ENCODE assay signal across 33 cellular contexts in genomic region chrX:53883196-53883595, GRCh38.
DNase-seq lines count a peak whose midpoint lies in the region; ATAC-seq, FAIRE-seq and TF ChIP-seq lines count a peak whose summit lies in the region.
"Had no signal": no experiment of that assay in that cellular context is flagged by ENCODE, and none has a peak within 500 bp of the region (broad histone marks: within the 10 kb centered on the region; RNA-seq: fewer than 3 reads in every experiment).

No MANE protein-coding gene starts in this region.

- in situ Hi-C loops in HepG2 (cut with HindIII; ENCODE audit: extremely low pct_ligation_motif_present, low pct_unique_long_range_greater_than_20kb): no loop called here

- H3K4me2 ChIP-seq in HepG2 (ENCODE audit: low read depth, low read length): peak overlapping the region; percentile 60
- H3K4me2 ChIP-seq in hepatocyte: peak overlapping the region; percentile 46
- H3K4me2 ChIP-seq: BLaER1; BLaER1 treated with 17β-estradiol and CSF1 and Interleukin-3, amounts not matched to agents 10 nM and 100 nM had no signal

- H3K9me3 Mint-ChIP-seq in Caco-2 (ENCODE audit: unreplicated experiment): no peaks in the 10 kb centered on the region
- H3K9me3 Mint-ChIP-seq in stimulated activated effector memory CD8-positive, alpha-beta T cell treated with anti-CD3 and anti-CD28 coated beads, Interleukin-12 subunit alpha, Interleukin-12 subunit beta, amount 100 ng/mL, for 72 hours: no peaks in the 10 kb centered on the region
- H3K9me3 Mint-ChIP-seq: CD4-positive, alpha-beta T cell; CD8-positive, alpha-beta memory T cell; CD8-positive, alpha-beta T cell had no signal

- H3K79me2 ChIP-seq in HepG2 (ENCODE audit: insufficient read depth, low read length) (no peaks in the 10 kb centered on the region), hepatocyte (no peaks in the 10 kb centered on the region)

- H3K4me3 Mint-ChIP-seq in Caco-2 (ENCODE audit: unreplicated experiment): no peak overlapping the region
- H3K4me3 Mint-ChIP-seq in stimulated activated effector memory CD8-positive, alpha-beta T cell treated with anti-CD3 and anti-CD28 coated beads, Interleukin-12 subunit alpha, Interleukin-12 subunit beta, amount 100 ng/mL, for 72 hours: no peak overlapping the region
- H3K4me3 Mint-ChIP-seq: B cell; CD14-positive monocyte; CD4-positive, alpha-beta memory T cell; CD4-positive, alpha-beta T cell; CD4-positive, CD25-positive, alpha-beta regulatory T cell; CD8-positive, alpha-beta memory T cell; CD8-positive, alpha-beta T cell had no signal

- DNase-seq in HepG2 (ENCODE audit: low spot score) (peak; percentile 77), right lobe of liver (no peak), Caco-2 (no peak), hepatocyte (ENCODE audit: low spot score) (no peak), LoVo (ENCODE audit: low spot score) (no peak)
- no peak for DNase-seq in stimulated activated effector memory CD8-positive, alpha-beta T cell treated with anti-CD3 and anti-CD28 coated beads, Interleukin-12 subunit alpha, Interleukin-12 subunit beta, amount 100 ng/mL, for 72 hours (ENCODE audit: low spot score in 2 of 2)
- DNase-seq: 8988T; ACHN; AML-193; BE2C; C1 segment of cervical spinal cord; Calu3; CD4-positive, alpha-beta memory T cell; CD4-positive, alpha-beta T cell; CD4-positive, CD25-positive, alpha-beta regulatory T cell; CD8-positive, alpha-beta memory T cell; CD8-positive, alpha-beta T cell; COR-L47; DMS 273 treated with DMSO at 0.1 percent for 48 hours; DMS153; DMS53; DMS79; DND-41; EL had no signal

- 0 out of 4 replicates have a peak, but pooled peaks of 1 of the 2 experiments have one; percentile 23 for TF ChIP-seq EP300 in HepG2 (IDR thresholded peaks at IDR 0.05; ENCODE audit: low read depth in 2 of 2, low read length in 2 of 2)
- TF ChIP-seq EP300 in HepG2 (CRISPR knock-in tag; IDR thresholded peaks at IDR 0.05; ENCODE audit: borderline replicate concordance): no peak

- peaks cover 24% of the 10 kb centered on the region for H3K4me1 Mint-ChIP-seq in Caco-2 (ENCODE audit: low read depth, unreplicated experiment)
- no peaks in the 10 kb centered on the region for H3K4me1 Mint-ChIP-seq in stimulated activated effector memory CD8-positive, alpha-beta T cell treated with anti-CD3 and anti-CD28 coated beads, Interleukin-12 subunit alpha, Interleukin-12 subunit beta, amount 100 ng/mL, for 72 hours
- H3K4me1 Mint-ChIP-seq: B cell; CD14-positive monocyte; CD4-positive, alpha-beta memory T cell; CD4-positive, CD25-positive, alpha-beta regulatory T cell; CD8-positive, alpha-beta memory T cell had no signal

- CTCF ChIA-PET in HepG2 (lab: Yijun Ruan, JAX; ENCODE audit: low intra/inter-chr PET ratio, low total read pairs) (no interaction called here), Caco-2 (lab: Charles Lee) (no interaction called here)

- H3K36me3 ChIP-seq in HepG2 (replicated peaks in 1 of 2; ENCODE audit: control insufficient read depth in 1 of 2, insufficient read depth in 2 of 2, low read length in 2 of 2) (no peaks in the 10 kb centered on the region), right lobe of liver (no peaks in the 10 kb centered on the region), Caco-2 (ENCODE audit: control insufficient read depth, insufficient read depth, low read length) (no peaks in the 10 kb centered on the region), hepatocyte (replicated peaks; ENCODE audit: insufficient read depth, low read depth) (no peaks in the 10 kb centered on the region)
- H3K36me3 ChIP-seq: BE2C; BLaER1; BLaER1 treated with 17β-estradiol and CSF1 and Interleukin-3, amounts not matched to agents 10 nM and 100 nM had no signal

- WGBS in HepG2 (ENCODE audit: low lambda C conversion rate): 0% methylated on average over 3 of the region's 3 CpGs
- WGBS in right lobe of liver (ENCODE audit: insufficient coverage, low coverage, low lambda C conversion rate, missing lambda C conversion rate): 46% methylated on average over 3 of the region's 3 CpGs
- 57% methylated on average over 3 of the region's 3 CpGs for WGBS in hepatocyte (ENCODE audit: low lambda C conversion rate, missing lambda C conversion rate)

- no peaks in the 10 kb centered on the region for H3K27me3 Mint-ChIP-seq in Caco-2 (ENCODE audit: insufficient read depth, unreplicated experiment)

- H3K27me3 ChIP-seq in HepG2 (ENCODE audit: control insufficient read depth in 1 of 2, insufficient read depth in 2 of 2, low read length in 2 of 2) (no peaks in the 10 kb centered on the region), right lobe of liver (peaks cover 0 to 5% of the 10 kb centered on the region in 2 donors), Caco-2 (replicated peaks; ENCODE audit: control insufficient read depth, insufficient read depth, low read length) (no peaks in the 10 kb centered on the region), hepatocyte (no peaks in the 10 kb centered on the region)
- H3K27me3 ChIP-seq: BE2C had no signal

- TF ChIP-seq CTCF in HepG2 (CRISPR knock-in tag; IDR thresholded peaks at IDR 0.05): no peak
- no peak for TF ChIP-seq CTCF in right lobe of liver (IDR thresholded peaks at IDR 0.05)
- TF ChIP-seq CTCF in Caco-2 (IDR thresholded peaks at IDR 0.05; ENCODE audit: insufficient read depth in 1 of 2, low read depth in 1 of 2, low read length in 1 of 2, severe bottlenecking in 1 of 2, unreplicated experiment in 1 of 2): no peak
- no peak for TF ChIP-seq CTCF in hepatocyte (IDR thresholded peaks at IDR 0.05; ENCODE audit: poor library complexity)

- H3K27ac ChIP-seq in HepG2 (ENCODE audit: extremely low read length, insufficient read depth, low read length) (peak overlapping the region; percentile 61), right lobe of liver (no peak overlapping the region), hepatocyte (peak overlapping the region; percentile 69)
- H3K27ac ChIP-seq: 22Rv1; BLaER1; BLaER1 treated with 17β-estradiol and CSF1 and Interleukin-3, amounts not matched to agents 10 nM and 100 nM; C4-2B had no signal

- no peaks in the 10 kb centered on the region for H3K36me3 Mint-ChIP-seq in Caco-2 (ENCODE audit: insufficient read depth, unreplicated experiment)
- no peaks in the 10 kb centered on the region for H3K36me3 Mint-ChIP-seq in stimulated activated effector memory CD8-positive, alpha-beta T cell treated with anti-CD3 and anti-CD28 coated beads, Interleukin-12 subunit alpha, Interleukin-12 subunit beta, amount 100 ng/mL, for 72 hours
- H3K36me3 Mint-ChIP-seq: CD14-positive monocyte; CD4-positive, alpha-beta memory T cell; CD4-positive, CD25-positive, alpha-beta regulatory T cell; CD8-positive, alpha-beta memory T cell; CD8-positive, alpha-beta T cell had no signal

- TF ChIP-seq RAD21 in HepG2 (CRISPR knock-in tag; IDR thresholded peaks at IDR 0.05): no peak

- peak overlapping the region in 1 of 3 experiments; percentile 28; a peak in 1 of 6 replicates for H3K4me3 ChIP-seq in HepG2 (replicated peaks in 1 of 3; ENCODE audit: insufficient read depth in 1 of 3, low read depth in 2 of 3, low read length in 3 of 3)
- H3K4me3 ChIP-seq in right lobe of liver: no peak overlapping the region
- no peak overlapping the region for H3K4me3 ChIP-seq in Caco-2 (ENCODE audit: low read depth, low read length)
- no peak overlapping the region for H3K4me3 ChIP-seq in hepatocyte
- H3K4me3 ChIP-seq: A549; BLaER1; BLaER1 treated with 17β-estradiol and CSF1 and Interleukin-3, amounts not matched to agents 10 nM and 100 nM had no signal

- H3K9ac ChIP-seq in HepG2 (ENCODE audit: insufficient read depth, low read depth, low read length): no peak overlapping the region
- H3K9ac ChIP-seq: BLaER1; BLaER1 treated with 17β-estradiol and CSF1 and Interleukin-3, amounts not matched to agents 10 nM and 100 nM had no signal

- ATAC-seq in HepG2 (peak; percentile 93), right lobe of liver (no peak)
- ATAC-seq in stimulated activated effector memory CD8-positive, alpha-beta T cell treated with anti-CD3 and anti-CD28 coated beads, Interleukin-12 subunit alpha, Interleukin-12 subunit beta, amount 100 ng/mL, for 72 hours: no peak
- ATAC-seq: CD8-positive, alpha-beta T cell had no signal

- peak overlapping the region; percentile 67 for H3K27ac Mint-ChIP-seq in Caco-2 (ENCODE audit: unreplicated experiment)
- no peak overlapping the region for H3K27ac Mint-ChIP-seq in stimulated activated effector memory CD8-positive, alpha-beta T cell treated with anti-CD3 and anti-CD28 coated beads, Interleukin-12 subunit alpha, Interleukin-12 subunit beta, amount 100 ng/mL, for 72 hours
- H3K27ac Mint-ChIP-seq: B cell; CD14-positive monocyte; CD4-positive, alpha-beta memory T cell; CD4-positive, alpha-beta T cell; CD4-positive, CD25-positive, alpha-beta regulatory T cell; CD8-positive, alpha-beta memory T cell; CD8-positive, alpha-beta T cell had no signal

- no peak overlapping the region for H2AFZ ChIP-seq in HepG2 (ENCODE audit: low read length)
- no peak overlapping the region for H2AFZ ChIP-seq in hepatocyte

- no peak for TF ChIP-seq POLR2A in HepG2 (IDR thresholded peaks at IDR 0.05; ENCODE audit: insufficient read depth in 1 of 2, low read depth in 2 of 2, low read length in 2 of 2)
- no peak for TF ChIP-seq POLR2A in right lobe of liver (IDR thresholded peaks at IDR 0.05)

- H3K9me2 ChIP-seq in hepatocyte (replicated peaks; ENCODE audit: insufficient read depth): no peaks in the 10 kb centered on the region

- H3K9me3 ChIP-seq in HepG2 (ENCODE audit: low read length): 0 out of 2 replicates have a peak, but pooled peaks cover 5% of the 10 kb centered on the region
- no peaks in the 10 kb centered on the region for H3K9me3 ChIP-seq in right lobe of liver
- H3K9me3 ChIP-seq in Caco-2: no peaks in the 10 kb centered on the region
- no peaks in the 10 kb centered on the region for H3K9me3 ChIP-seq in hepatocyte (ENCODE audit: low read depth)
- H3K9me3 ChIP-seq: A549, BE2C had no signal

- no peak for FAIRE-seq in HepG2 (lab: Jason Lieb, UNC)
- FAIRE-seq: A204.1, D721Med had no signal

- no peaks in the 10 kb centered on the region for H4K20me1 ChIP-seq in HepG2 (ENCODE audit: insufficient read depth, low read length)
- H4K20me1 ChIP-seq in hepatocyte (ENCODE audit: insufficient read depth, poor library complexity, severe bottlenecking): no peaks in the 10 kb centered on the region
- H4K20me1 ChIP-seq: BLaER1; BLaER1 treated with 17β-estradiol and CSF1 and Interleukin-3, amounts not matched to agents 10 nM and 100 nM had no signal

- H3K4me1 ChIP-seq in HepG2 (ENCODE audit: insufficient read depth, low read length) (peaks cover 27% of the 10 kb centered on the region), right lobe of liver (no peaks in the 10 kb centered on the region), Caco-2 (peaks cover 4% of the 10 kb centered on the region; the same call in 1 of the 2 replicates), hepatocyte (ENCODE audit: insufficient read depth) (peaks cover 6% of the 10 kb centered on the region)
- H3K4me1 ChIP-seq: A549; BE2C; BLaER1; BLaER1 treated with 17β-estradiol and CSF1 and Interleukin-3, amounts not matched to agents 10 nM and 100 nM had no signal

- BruUV-seq in HepG2 (replicated peaks; lab: Mats Ljungman, UMichigan): no TSS peak
- BruUV-seq in Caco-2 (replicated peaks; lab: Mats Ljungman, UMichigan): no TSS peak

- POLR2A ChIA-PET in HepG2 (lab: Yijun Ruan, JAX) (interaction anchor here (1.0 kb wide), 1 partner anchor 199 kb away, joined by 3 read pairs; no protein-coding TSS in a partner anchor), Caco-2 (lab: Charles Lee) (no interaction called here)

- intact Hi-C loops in HepG2 (cut with micrococcal nuclease; ENCODE audit: unreplicated experiment) (no loop called here), right lobe of liver (cut with DNase I) (no loop called here), Caco-2 (cut with micrococcal nuclease; ENCODE audit: unreplicated experiment) (no loop called here)

Comparison
In these comparisons a context has a peak if more than half of its experiments do, and no peak if none do; other contexts are left out.
1. H3K27ac ChIP-seq: peak in HepG2 (single experiment) and hepatocyte (single experiment); none in right lobe of liver (0 of 3).